Comparison of ENCODE assay signal across 20 cellular contexts in genomic region chr5:60955239-60955638, GRCh38. TPM values are rescaled to one million over a fixed set of nuclear protein-coding genes. Genes with fewer than 3 reads are reported as not detected.
DNase-seq lines count a peak whose midpoint lies in the region; ATAC-seq, FAIRE-seq and TF ChIP-seq lines count a peak whose summit lies in the region.
"Had no signal": no experiment of that assay in that cellular context is flagged by ENCODE, and none has a peak within 500 bp of the region (broad histone marks: within the 10 kb centered on the region; RNA-seq: fewer than 3 reads in every experiment).

No MANE protein-coding gene starts in this region.

- no peak overlapping the region for H2AK5ac ChIP-seq in H1 (ENCODE audit: low read depth, low read length)

- H3K23ac ChIP-seq in H1 (ENCODE audit: insufficient read length), result no peak overlapping the region

- no peak overlapping the region for H4K5ac ChIP-seq in H1 (ENCODE audit: insufficient read length, low read depth, low read length)

- DNase-seq in GM19239 (ENCODE audit: insufficient read length, low spot score) (no peak), H1 (ENCODE audit: low read depth in 1 of 2, low spot score in 2 of 2) (no peak), SK-N-DZ (ENCODE audit: low spot score) (no peak)
- no peak for DNase-seq in activated effector memory CD4-positive, alpha-beta T cell treated with anti-CD3 and anti-CD28 coated beads, Interleukin-2, amount 50 U/mL, for 16 hours
- DNase-seq: Caco-2; CD4-positive, CD25-positive, alpha-beta regulatory T cell; CD8-positive, alpha-beta T cell; DMS 273 treated with DMSO at 0.1 percent for 48 hours; DMS79; EL; GDM1; GOT3; H7; HCEC 1CT; HFFc6 had no signal

- H3K4me3 ChIP-seq in HEK293 (ENCODE audit: low read depth, low read length), result no peak overlapping the region
- no peak overlapping the region for H3K4me3 ChIP-seq in H1 (ENCODE audit: extremely low read depth in 1 of 4, insufficient read depth in 2 of 4, low read depth in 3 of 4, low read length in 4 of 4)
- H3K4me3 ChIP-seq: BLaER1, GM12878 had no signal

- WGBS in H1 (ENCODE audit: extremely low coverage in 1 of 2, insufficient coverage in 1 of 2, insufficient read length in 1 of 2, insufficient replicate concordance in 2 of 2, low coverage in 1 of 2, low lambda C conversion rate in 2 of 2, missing lambda C conversion rate in 1 of 2), 2 experiments, result 89% methylated on average over 3 of the region's 3 CpGs; no CpG with 5 or more reads in 1 of the 2 experiments

- no peak overlapping the region for H2AFZ ChIP-seq in H1 (ENCODE audit: low read length)

- no peak for TF ChIP-seq POLR2A in H1 (IDR thresholded peaks at IDR 0.05; ENCODE audit: control extremely low read depth in 1 of 2, low read depth in 2 of 2, low read length in 2 of 2)

- no peak overlapping the region for H4K8ac ChIP-seq in H1 (ENCODE audit: extremely low read depth, insufficient read depth, low read length)

- TF ChIP-seq CTCF in HEK293 (tag by site-specific recombination; IDR thresholded peaks at IDR 0.05), result no peak
- TF ChIP-seq CTCF in H1 (IDR thresholded peaks at IDR 0.05; ENCODE audit: control extremely low read depth in 1 of 3, insufficient read depth in 1 of 3, low read depth in 1 of 3, low read length in 3 of 3), result no peak

- ATAC-seq in GM19467 (IDR thresholded peaks at IDR 0.05; ENCODE audit: unreplicated experiment), result no peak
- ATAC-seq: CD8-positive, alpha-beta T cell; GM12878 had no signal

- no peak overlapping the region for H2BK20ac ChIP-seq in H1 (ENCODE audit: low read length)

- H3K36me3 ChIP-seq in HEK293 (ENCODE audit: control insufficient read depth in 2 of 2, insufficient read depth in 1 of 2, low read length in 2 of 2), result no peaks in the 10 kb centered on the region
- no peaks in the 10 kb centered on the region for H3K36me3 ChIP-seq in H1 (ENCODE audit: control insufficient read depth in 2 of 4, insufficient read depth in 4 of 4, low read length in 3 of 4)
- H3K36me3 ChIP-seq: BLaER1 had no signal

- POLR2A ChIA-PET in HEK293 (lab: Yijun Ruan, JAX) (no interaction called here), H1 (lab: Charles Lee; ENCODE audit: partially characterized antibody) (no interaction called here)

- no peak for TF ChIP-seq RAD21 in H1 (IDR thresholded peaks at IDR 0.05 in 1 of 2, conservative IDR thresholded peaks at IDR 0.05 in 1 of 2; ENCODE audit: low read depth in 2 of 2, low read length in 2 of 2)

- no peak overlapping the region for H2BK120ac ChIP-seq in H1 (replicated peaks; ENCODE audit: low read depth, low read length)

- no peaks in the 10 kb centered on the region for H3K79me1 ChIP-seq in H1 (ENCODE audit: low read depth, low read length)

- TF ChIP-seq EP300 in H1 (IDR thresholded peaks at IDR 0.05; ENCODE audit: borderline replicate concordance in 1 of 2, low read depth in 2 of 2, low read length in 2 of 2), result no peak

- no peak overlapping the region for H3K14ac ChIP-seq in H1 (ENCODE audit: insufficient read length)

- no peak overlapping the region for H3K4me2 ChIP-seq in H1 (ENCODE audit: insufficient read depth in 1 of 2, low read depth in 2 of 2, low read length in 2 of 2)
- H3K4me2 ChIP-seq: BLaER1 had no signal

- H3K18ac ChIP-seq in H1 (ENCODE audit: extremely low read depth, low read length), result no peak overlapping the region

- no peaks in the 10 kb centered on the region for H3K23me2 ChIP-seq in H1 (ENCODE audit: low read depth, low read length)

- FAIRE-seq in GM19239 (lab: Jason Lieb, UNC) (peak; percentile 45), H1 (lab: Jason Lieb, UNC) (peak; percentile 48)
- FAIRE-seq: GM12878 had no signal

- no peak overlapping the region for H2BK15ac ChIP-seq in H1 (ENCODE audit: low read length)

- peaks cover 0 to 44% of the 10 kb centered on the region in 2 experiments; a peak in 3 of 4 replicates for H3K79me2 ChIP-seq in H1 (ENCODE audit: control insufficient read depth in 1 of 2, insufficient read depth in 2 of 2, low read length in 2 of 2)

- no peak overlapping the region for H2BK5ac ChIP-seq in H1 (ENCODE audit: low read depth, low read length)

- H3K56ac ChIP-seq in H1 (replicated peaks; ENCODE audit: insufficient read length, low read depth, low read length), result no peak overlapping the region

- no peak overlapping the region for H4K91ac ChIP-seq in H1 (replicated peaks; ENCODE audit: insufficient read length, low read length)

- H3K9me3 ChIP-seq in HEK293 (ENCODE audit: control insufficient read depth, insufficient read depth, low read depth, low read length) (no peaks in the 10 kb centered on the region; the same call in 1 of the 2 replicates), H1 (ENCODE audit: insufficient read depth in 2 of 2, low read depth in 1 of 2, low read length in 1 of 2) (0 out of 4 replicates have a peak, but pooled peaks cover 0 to 6% of the 10 kb centered on the region in 2 experiments)

- H3K27ac ChIP-seq in HEK293 (ENCODE audit: extremely low read depth, low read depth, low read length) (no peak overlapping the region), H1 (ENCODE audit: low read depth, low read length) (no peak overlapping the region)
- H3K27ac ChIP-seq: BLaER1, C4-2B had no signal

- H3K9ac ChIP-seq in H1 (replicated peaks in 1 of 4; ENCODE audit: extremely low read depth in 1 of 4, low read depth in 3 of 4, low read length in 3 of 4), result no peak overlapping the region
- H3K9ac ChIP-seq: BLaER1 had no signal

- H4K20me1 ChIP-seq in H1 (replicated peaks in 1 of 2; ENCODE audit: control insufficient read depth in 1 of 2, insufficient read depth in 2 of 2, low read length in 2 of 2), result no peaks in the 10 kb centered on the region

- no peak overlapping the region for H3K4ac ChIP-seq in H1 (replicated peaks; ENCODE audit: insufficient read length, low read depth, low read length)

- H2BK12ac ChIP-seq in H1 (ENCODE audit: low read depth, low read length), result no peak overlapping the region

- H3K27me3 ChIP-seq in H1 (replicated peaks in 1 of 4; ENCODE audit: control insufficient read depth in 3 of 4, extremely low read depth in 1 of 4, insufficient read depth in 3 of 4, low read length in 3 of 4), result no peaks in the 10 kb centered on the region
- H3K27me3 ChIP-seq: BLaER1 had no signal

- CTCF ChIA-PET in HEK293 (lab: Yijun Ruan, JAX), result interaction anchor here (0.5 kb wide), 2 partner anchors 13 to 206 kb away, joined by 3 read pairs; no protein-coding TSS in a partner anchor
- CTCF ChIA-PET in H1 (lab: Charles Lee; ENCODE audit: partially characterized antibody), result interaction anchor here (0.8 kb wide), 1 partner anchor 19 kb away, joined by 3 read pairs; no protein-coding TSS in a partner anchor

- H3K4me1 ChIP-seq in HEK293 (ENCODE audit: control insufficient read depth, insufficient read depth, low read length) (no peaks in the 10 kb centered on the region), H1 (replicated peaks in 1 of 4; ENCODE audit: control insufficient read depth in 3 of 4, insufficient read depth in 4 of 4, low read length in 3 of 4) (no peaks in the 10 kb centered on the region)
- H3K4me1 ChIP-seq: BLaER1, Caco-2 had no signal

TF ChIP-seq in HEK293, 187 proteins besides CTCF, POLR2A, EP300 and RAD21 (continues in another document):
- no peak for TF ChIP-seq ZNF423 (tag by site-specific recombination; IDR thresholded peaks at IDR 0.05)

TF ChIP-seq in H1, 55 proteins besides CTCF, POLR2A, EP300 and RAD21:
- no peak for TF ChIP-seq EZH2 (IDR thresholded peaks at IDR 0.05; ENCODE audit: low read depth, low read length, severe bottlenecking)
- peak; percentile 52; the same call in 1 of the 2 replicates for TF ChIP-seq KDM1A (IDR thresholded peaks at IDR 0.05; ENCODE audit: borderline replicate concordance, low read length)

RNA-seq across cellular contexts. Expression of gene NDUFAF2, which starts 10.2 kb away (rescaled TPM):
- 46.5 and 50.8 TPM in 2 replicates for total RNA-seq in H1 (2021; fragmentation: NEBNext Ultra II Directional; extraction: Animal tissue kit (Norgen Biotek cat#: 25700))
- 7.1 and 10.7 TPM in 2 replicates for polyA plus RNA-seq in H1 (2011; rRNA removed)
- 30.9 TPM for polyA plus RNA-seq in H1 (2011; cell fraction: cytosol; rRNA removed)
- 10.6 TPM for polyA plus RNA-seq in H1 (2011; cell fraction: nucleus; rRNA removed)
- polyA plus RNA-seq in H1 (2012, experiment 1 of 2), result 35.6 to 55.6 TPM (median 43.3 TPM) in 4 replicates
- polyA plus RNA-seq in H1 (2012, experiment 2 of 2), result 81.9 TPM
- 153 TPM for polyA plus RNA-seq in H1 (2013, experiment 1 of 2)
- 154 TPM for polyA plus RNA-seq in H1 (2013, experiment 2 of 2)
- 4.3 and 4.4 TPM in 2 replicates for polyA minus RNA-seq in H1 (2011; rRNA and poly(A)+ RNA removed)
- 27.5 TPM for polyA minus RNA-seq in H1 (2011; cell fraction: cytosol; rRNA and poly(A)+ RNA removed)
- 19.2 TPM for polyA minus RNA-seq in H1 (2011; cell fraction: nucleus; rRNA and poly(A)+ RNA removed)
- 105 and 151 TPM in 2 replicates for polyA plus RNA-seq in SK-N-DZ (2014; cell fraction: cytosol; rRNA removed)
- 82.2 and 123 TPM in 2 replicates for polyA plus RNA-seq in SK-N-DZ (2014; cell fraction: nucleus; rRNA removed)

RNA-seq across cellular contexts. Expression of gene ERCC8, which starts 10.4 kb away (rescaled TPM):
- 14.8 and 17.3 TPM in 2 replicates for total RNA-seq in H1 (2021; fragmentation: NEBNext Ultra II Directional; extraction: Animal tissue kit (Norgen Biotek cat#: 25700))
- polyA plus RNA-seq in H1 (2011; rRNA removed), result 13.3 and 17.3 TPM in 2 replicates
- polyA plus RNA-seq in H1 (2011; cell fraction: cytosol; rRNA removed), result 22.3 TPM
- 10.0 TPM for polyA plus RNA-seq in H1 (2011; cell fraction: nucleus; rRNA removed)
- 9.2 to 15.8 TPM (median 13.1 TPM) in 4 replicates for polyA plus RNA-seq in H1 (2012, experiment 1 of 2)
- 3.0 TPM for polyA plus RNA-seq in H1 (2012, experiment 2 of 2)
- 7.7 TPM for polyA plus RNA-seq in H1 (2013, experiment 1 of 2)
- 8.2 TPM for polyA plus RNA-seq in H1 (2013, experiment 2 of 2)
- polyA minus RNA-seq in H1 (2011; rRNA and poly(A)+ RNA removed), result 27.5 and 38.1 TPM in 2 replicates
- 20.4 TPM for polyA minus RNA-seq in H1 (2011; cell fraction: cytosol; rRNA and poly(A)+ RNA removed)
- 53.8 TPM for polyA minus RNA-seq in H1 (2011; cell fraction: nucleus; rRNA and poly(A)+ RNA removed)
- 54.9 and 57.6 TPM in 2 replicates for polyA plus RNA-seq in SK-N-DZ (2014; cell fraction: cytosol; rRNA removed)
- 19.5 and 34.0 TPM in 2 replicates for polyA plus RNA-seq in SK-N-DZ (2014; cell fraction: nucleus; rRNA removed)
